ENCODE assay signal across 22 cellular contexts in genomic region chr7:87206361-87206760, GRCh38.
DNase-seq lines count a peak whose midpoint lies in the region; ATAC-seq and TF ChIP-seq lines count a peak whose summit lies in the region.
"Had no signal": no experiment of that assay in that cellular context is flagged by ENCODE, and none has a peak within 500 bp of the region (broad histone marks: within the 10 kb centered on the region; RNA-seq: fewer than 3 reads in every experiment).

No MANE protein-coding gene starts in this region.

- H3K27ac ChIP-seq in RWPE2 (ENCODE audit: poor library complexity, severe bottlenecking) (no peak overlapping the region), substantia nigra (ENCODE audit: low read depth, low read length, poor library complexity, severe bottlenecking) (no peak overlapping the region)
- H3K27ac ChIP-seq: A549, gastrocnemius medialis, neutrophil, transverse colon had no signal

- H3K36me3 ChIP-seq in RWPE2 (ENCODE audit: low read depth): peaks cover 46% of the 10 kb centered on the region
- H3K36me3 ChIP-seq: gastrocnemius medialis, neutrophil, transverse colon had no signal

- H3K4me1 ChIP-seq in RWPE2 (ENCODE audit: insufficient read depth, poor library complexity, severe bottlenecking): no peaks in the 10 kb centered on the region
- H3K4me1 ChIP-seq: A549 had no signal

- H3K9me3 ChIP-seq in RWPE2 (ENCODE audit: severe bottlenecking): peaks cover 13% of the 10 kb centered on the region
- H3K9me3 ChIP-seq: neutrophil had no signal

- no peak overlapping the region for H3K4me3 Mint-ChIP-seq in activated naive CD8-positive, alpha-beta T cell
- no peak overlapping the region for H3K4me3 Mint-ChIP-seq in activated naive CD8-positive, alpha-beta T cell treated with anti-CD3 and anti-CD28 coated beads, Interleukin-2, amount 50 U/mL, for 24 hours
- no peak overlapping the region for H3K4me3 Mint-ChIP-seq in stimulated activated effector memory CD8-positive, alpha-beta T cell treated with anti-CD3 and anti-CD28 coated beads, Interleukin-12 subunit alpha, Interleukin-12 subunit beta, amount 100 ng/mL, for 72 hours
- H3K4me3 Mint-ChIP-seq: activated naive CD4-positive, alpha-beta T cell treated with anti-CD3 and anti-CD28 coated beads, Interleukin-2, amount 10 ng/mL, durations not matched to agents 7 days and 5 days; stimulated activated naive CD8-positive, alpha-beta T cell treated with anti-CD3 and anti-CD28 coated beads, Interleukin-15, amount 100 ng/mL, for 72 hours had no signal

- TF ChIP-seq CTCF in RWPE2 (IDR thresholded peaks at IDR 0.05; ENCODE audit: poor library complexity, severe bottlenecking) (no peak), choroid plexus epithelial cell (conservative IDR thresholded peaks at IDR 0.05; ENCODE audit: low read depth, low read length) (no peak)

- H3K4me1 Mint-ChIP-seq in activated naive CD8-positive, alpha-beta T cell (ENCODE audit: low read depth): peaks cover 72% of the 10 kb centered on the region
- H3K4me1 Mint-ChIP-seq in activated naive CD8-positive, alpha-beta T cell treated with anti-CD3 and anti-CD28 coated beads, Interleukin-2, amount 50 U/mL, for 24 hours: peaks cover 75% of the 10 kb centered on the region
- peaks cover 65% of the 10 kb centered on the region for H3K4me1 Mint-ChIP-seq in stimulated activated effector memory CD8-positive, alpha-beta T cell treated with anti-CD3 and anti-CD28 coated beads, Interleukin-12 subunit alpha, Interleukin-12 subunit beta, amount 100 ng/mL, for 72 hours

- peaks cover 50% of the 10 kb centered on the region for H3K36me3 Mint-ChIP-seq in activated naive CD8-positive, alpha-beta T cell
- peaks cover 84% of the 10 kb centered on the region for H3K36me3 Mint-ChIP-seq in activated naive CD8-positive, alpha-beta T cell treated with anti-CD3 and anti-CD28 coated beads, Interleukin-2, amount 50 U/mL, for 24 hours (ENCODE audit: low read depth)
- peaks cover 85% of the 10 kb centered on the region for H3K36me3 Mint-ChIP-seq in stimulated activated effector memory CD8-positive, alpha-beta T cell treated with anti-CD3 and anti-CD28 coated beads, Interleukin-12 subunit alpha, Interleukin-12 subunit beta, amount 100 ng/mL, for 72 hours

- H3K9me3 Mint-ChIP-seq in activated naive CD8-positive, alpha-beta T cell (ENCODE audit: low read depth): peaks cover 13% of the 10 kb centered on the region
- H3K9me3 Mint-ChIP-seq in activated naive CD8-positive, alpha-beta T cell treated with anti-CD3 and anti-CD28 coated beads, Interleukin-2, amount 50 U/mL, for 24 hours: peaks cover 48% of the 10 kb centered on the region
- H3K9me3 Mint-ChIP-seq in stimulated activated effector memory CD8-positive, alpha-beta T cell treated with anti-CD3 and anti-CD28 coated beads, Interleukin-12 subunit alpha, Interleukin-12 subunit beta, amount 100 ng/mL, for 72 hours: peaks cover 8% of the 10 kb centered on the region

- H3K4me3 ChIP-seq in RWPE2 (ENCODE audit: severe bottlenecking) (no peak overlapping the region), choroid plexus epithelial cell (ENCODE audit: low read depth, low read length) (no peak overlapping the region)
- H3K4me3 ChIP-seq: A549, gastrocnemius medialis, transverse colon had no signal

- peak overlapping the region; percentile 71 for H3K27ac Mint-ChIP-seq in activated naive CD8-positive, alpha-beta T cell
- no peak overlapping the region for H3K27ac Mint-ChIP-seq in activated naive CD8-positive, alpha-beta T cell treated with anti-CD3 and anti-CD28 coated beads, Interleukin-2, amount 50 U/mL, for 24 hours
- H3K27ac Mint-ChIP-seq in stimulated activated effector memory CD8-positive, alpha-beta T cell treated with anti-CD3 and anti-CD28 coated beads, Interleukin-12 subunit alpha, Interleukin-12 subunit beta, amount 100 ng/mL, for 72 hours: peak overlapping the region; percentile 44
- H3K27ac Mint-ChIP-seq: activated naive CD4-positive, alpha-beta T cell treated with anti-CD3 and anti-CD28 coated beads, Interleukin-2, amount 10 ng/mL, durations not matched to agents 7 days and 5 days had no signal

- no peaks in the 10 kb centered on the region for H3K27me3 Mint-ChIP-seq in activated naive CD8-positive, alpha-beta T cell
- no peaks in the 10 kb centered on the region for H3K27me3 Mint-ChIP-seq in activated naive CD8-positive, alpha-beta T cell treated with anti-CD3 and anti-CD28 coated beads, Interleukin-2, amount 50 U/mL, for 24 hours
- H3K27me3 Mint-ChIP-seq: activated naive CD4-positive, alpha-beta T cell treated with anti-CD3 and anti-CD28 coated beads, Interleukin-2, amount 10 ng/mL, durations not matched to agents 7 days and 5 days; stimulated activated naive CD8-positive, alpha-beta T cell treated with anti-CD3 and anti-CD28 coated beads, Interleukin-15, amount 100 ng/mL, for 72 hours had no signal

- ATAC-seq in activated naive CD8-positive, alpha-beta T cell treated with anti-CD3 and anti-CD28 coated beads, Interleukin-2, amount 50 U/mL, for 24 hours: no peak
- ATAC-seq in RWPE2 (ENCODE audit: low read depth): peak; percentile 77; the same call in 2 of the 3 replicates
- no peak for ATAC-seq in stimulated activated effector memory CD8-positive, alpha-beta T cell treated with anti-CD3 and anti-CD28 coated beads, Interleukin-12 subunit alpha, Interleukin-12 subunit beta, amount 100 ng/mL, for 72 hours
- no peak for ATAC-seq in GM18502 (IDR thresholded peaks at IDR 0.05; ENCODE audit: poor library complexity, unreplicated experiment)
- ATAC-seq: gastrocnemius medialis; stimulated activated naive CD8-positive, alpha-beta T cell treated with anti-CD3 and anti-CD28 coated beads, Interleukin-15, amount 100 ng/mL, for 72 hours had no signal

- no peak for DNase-seq in activated naive CD8-positive, alpha-beta T cell treated with anti-CD3 and anti-CD28 coated beads, Interleukin-2, amount 50 U/mL, for 24 hours
- no peak for DNase-seq in RWPE2 (ENCODE audit: low spot score)
- peak; percentile 26 for DNase-seq in choroid plexus epithelial cell (ENCODE audit: low read depth)
- no peak for DNase-seq in stimulated activated effector memory CD8-positive, alpha-beta T cell treated with anti-CD3 and anti-CD28 coated beads, Interleukin-12 subunit alpha, Interleukin-12 subunit beta, amount 100 ng/mL, for 72 hours (ENCODE audit: low spot score in 2 of 2)
- DNase-seq in epidermal melanocyte (ENCODE audit: insufficient read length, low spot score): no peak
- DNase-seq in substantia nigra (lab: John Stamatoyannopoulos, UW): no peak
- DNase-seq: activated CD4-positive, alpha-beta T cell treated with anti-CD3 and anti-CD28 coated beads, Interleukin-2, amount 50 U/mL, for 48 hours; activated naive CD4-positive, alpha-beta T cell treated with anti-CD3 and anti-CD28 coated beads, Interleukin-2, amount 10 ng/mL, durations not matched to agents 7 days and 5 days; aorta; gastrocnemius medialis; hypothalamus; islet precursor cell; NCI-H510A treated with DMSO at 0.1 percent for 48 hours; RPMI8226; stimulated activated CD4-positive, alpha-beta T cell treated with anti-CD3 and anti-CD28 coated beads, Interleukin-4, amount 100 ng/mL, for 1 hour; stimulated activated naive CD8-positive, alpha-beta T cell treated with anti-CD3 and anti-CD28 coated beads, Interleukin-15, amount 100 ng/mL, for 72 hours; T-helper 9 cell; transverse colon had no signal

- no peaks in the 10 kb centered on the region for H3K27me3 ChIP-seq in RWPE2 (ENCODE audit: insufficient read depth, poor library complexity, severe bottlenecking)
- H3K27me3 ChIP-seq: gastrocnemius medialis, neutrophil, transverse colon had no signal
